ENCODE assay signal across 1 cellular context in genomic region chr10:78964952-78965633, GRCh38.
TF ChIP-seq lines count a peak whose summit lies in the region.

No MANE protein-coding gene starts in this region.

TF ChIP-seq in HepG2, 621 proteins besides CTCF, POLR2A, EP300 and RAD21 (continued from another document and continues in another):
- no peak for TF ChIP-seq ZBTB40 (IDR thresholded peaks at IDR 0.05)
- peak; percentile 61; the same call in 1 of the 2 replicates for TF ChIP-seq ZBTB40 (CRISPR knock-in tag; IDR thresholded peaks at IDR 0.05)
- TF ChIP-seq ZNF816 (CRISPR knock-in tag; IDR thresholded peaks at IDR 0.05; ENCODE audit: borderline replicate concordance) = no peak; the same call in 1 of the 2 replicates
- peak; percentile 83 for TF ChIP-seq ZNF547 (CRISPR knock-in tag; IDR thresholded peaks at IDR 0.05)
- TF ChIP-seq MXI1 (IDR thresholded peaks at IDR 0.05; ENCODE audit: borderline replicate concordance, low read depth, low read length) = peak; percentile 32; the same call in 1 of the 3 replicates
- peak; percentile 84; the same call in 1 of the 2 replicates for TF ChIP-seq RERE (CRISPR knock-in tag; IDR thresholded peaks at IDR 0.05; ENCODE audit: low read depth)
- no peak for TF ChIP-seq ZNF20 (CRISPR knock-in tag; IDR thresholded peaks at IDR 0.05)
- TF ChIP-seq TIGD3 (CRISPR knock-in tag; IDR thresholded peaks at IDR 0.05; ENCODE audit: borderline replicate concordance) = 0 out of 2 replicates have a peak, but pooled peaks have one; percentile 81
- no peak for TF ChIP-seq FOXK1 (CRISPR knock-in tag; IDR thresholded peaks at IDR 0.05; ENCODE audit: borderline replicate concordance, low read depth)
- TF ChIP-seq ZBTB14 (CRISPR knock-in tag; IDR thresholded peaks at IDR 0.05) = no peak
- TF ChIP-seq ZNF614 (CRISPR knock-in tag; IDR thresholded peaks at IDR 0.05; ENCODE audit: borderline replicate concordance) = peak; percentile 71; the same call in 1 of the 2 replicates
- peak; percentile 64; the same call in 1 of the 2 replicates for TF ChIP-seq ZNF747 (CRISPR knock-in tag; IDR thresholded peaks at IDR 0.05; ENCODE audit: borderline replicate concordance)
- peak; percentile 71 for TF ChIP-seq AGO1 (IDR thresholded peaks at IDR 0.05; ENCODE audit: low read depth, low read length, poor library complexity, severe bottlenecking)
- peak; percentile 46; the same call in 1 of the 2 replicates for TF ChIP-seq MXD4 (CRISPR knock-in tag; IDR thresholded peaks at IDR 0.05)
- TF ChIP-seq KDM2A (CRISPR knock-in tag; IDR thresholded peaks at IDR 0.05; ENCODE audit: borderline replicate concordance, low read depth) = peak; percentile 79; the same call in 1 of the 2 replicates
- TF ChIP-seq MXD3 (CRISPR knock-in tag; IDR thresholded peaks at IDR 0.05) = peak; percentile 22; the same call in 1 of the 2 replicates
- TF ChIP-seq YEATS4 (CRISPR knock-in tag; IDR thresholded peaks at IDR 0.05; ENCODE audit: borderline replicate concordance) = peak; percentile 57; the same call in 1 of the 2 replicates
- no peak for TF ChIP-seq NR3C1 (CRISPR knock-in tag; IDR thresholded peaks at IDR 0.05)
- TF ChIP-seq EEA1 (CRISPR knock-in tag; IDR thresholded peaks at IDR 0.05; ENCODE audit: borderline replicate concordance) = 0 out of 2 replicates have a peak, but pooled peaks have one; percentile 27
- peak; percentile 82 for TF ChIP-seq AKAP8 (CRISPR knock-in tag; IDR thresholded peaks at IDR 0.05)
- TF ChIP-seq KAT7 (CRISPR knock-in tag; IDR thresholded peaks at IDR 0.05; ENCODE audit: borderline replicate concordance) = peak; percentile 55; the same call in 1 of the 2 replicates
- TF ChIP-seq HNF1A (IDR thresholded peaks at IDR 0.05; ENCODE audit: low read depth) = no peak
- TF ChIP-seq HNF1A (CRISPR knock-in tag; IDR thresholded peaks at IDR 0.05; ENCODE audit: borderline replicate concordance) = peak; percentile 91; the same call in 1 of the 2 replicates
- peak; percentile 96 for TF ChIP-seq PPARG (CRISPR knock-in tag; conservative IDR thresholded peaks at IDR 0.05)
- peak; percentile 86 for TF ChIP-seq ZNF574 (CRISPR knock-in tag; IDR thresholded peaks at IDR 0.05)
- TF ChIP-seq BHLHE40 (IDR thresholded peaks at IDR 0.05; ENCODE audit: low read length) = 0 out of 2 replicates have a peak, but pooled peaks have one; percentile 43
- TF ChIP-seq ZNF256 (CRISPR knock-in tag; conservative IDR thresholded peaks at IDR 0.05) = no peak
- TF ChIP-seq IRX3 (CRISPR knock-in tag; IDR thresholded peaks at IDR 0.05; ENCODE audit: borderline replicate concordance, low read depth) = no peak
